21 cellular contexts compared by ENCODE assay signal in genomic region chr11:100712618-100713017, GRCh38. TPM values are rescaled to one million over a fixed set of nuclear protein-coding genes. Genes with fewer than 3 reads are reported as not detected.
DNase-seq lines count a peak whose midpoint lies in the region; ATAC-seq, FAIRE-seq and TF ChIP-seq lines count a peak whose summit lies in the region.
"Had no signal": no experiment of that assay in that cellular context is flagged by ENCODE, and none has a peak within 500 bp of the region (broad histone marks: within the 10 kb centered on the region; RNA-seq: fewer than 3 reads in every experiment).

No MANE protein-coding gene starts in this region.

- no peak overlapping the region for H2AFZ ChIP-seq in KMS-11 (ENCODE audit: low read depth)

- H3K4me2 ChIP-seq in KMS-11 = peak overlapping the region; percentile 6; the same call in 1 of the 2 replicates

- H3K79me2 ChIP-seq in KMS-11 (ENCODE audit: insufficient read depth, low read depth) = no peaks in the 10 kb centered on the region

- H3K27ac ChIP-seq in KMS-11 = no peak overlapping the region
- H3K27ac ChIP-seq in adrenal gland = no peak overlapping the region
- H3K27ac ChIP-seq: C4-2B, RWPE1 had no signal

- TF ChIP-seq CTCF in KMS-11 (conservative IDR thresholded peaks at IDR 0.05; ENCODE audit: low read depth, low read length) (no peak), adrenal gland (IDR thresholded peaks at IDR 0.05) (no peak)

- H3K9me3 ChIP-seq in adrenal gland (replicated peaks in 1 of 3) = no peaks in the 10 kb centered on the region

- no peaks in the 10 kb centered on the region for H3K27me3 ChIP-seq in KMS-11 (ENCODE audit: insufficient read depth, low read depth)
- no peaks in the 10 kb centered on the region for H3K27me3 ChIP-seq in adrenal gland

- FAIRE-seq in GM12892 (lab: Jason Lieb, UNC) (peak; percentile 57), islet of Langerhans (lab: Jason Lieb, UNC) (peak; percentile 88)
- FAIRE-seq: HTR-8/SVneo had no signal

- H3K4me3 ChIP-seq in KMS-11 (IDR thresholded peaks at IDR 0.05; ENCODE audit: insufficient read depth, low read depth, low read length) = no peak overlapping the region
- H3K4me3 ChIP-seq in adrenal gland = no peak overlapping the region

- intact Hi-C loops in adrenal gland (cut with DNase I) = no loop called here

- H3K9ac ChIP-seq in KMS-11 = no peak overlapping the region

- TF ChIP-seq POLR2A in GM12892 (IDR thresholded peaks at IDR 0.05; ENCODE audit: low read depth, low read length) = no peak
- no peak for TF ChIP-seq POLR2A in adrenal gland (IDR thresholded peaks at IDR 0.05)

- H3K4me1 ChIP-seq in KMS-11 (ENCODE audit: low read depth, poor library complexity, severe bottlenecking) = peaks cover 25% of the 10 kb centered on the region
- H3K4me1 ChIP-seq in adrenal gland (replicated peaks in 1 of 2) = peaks cover 0 to 8% of the 10 kb centered on the region in 2 donors

- H3K36me3 ChIP-seq in KMS-11 (ENCODE audit: insufficient read depth) (no peaks in the 10 kb centered on the region), adrenal gland (replicated peaks in 1 of 2) (no peaks in the 10 kb centered on the region)

- WGBS in adrenal gland, 4 donors = 88 to 96% (median 90%) methylated on average over 4 of the region's 4 CpGs

- ATAC-seq in GM21737 (IDR thresholded peaks at IDR 0.05; ENCODE audit: unreplicated experiment) = no peak
- ATAC-seq: PC-3, SK-N-SH treated with all-trans-retinoic acid at 6 μM for 48 hours had no signal

- H4K20me1 ChIP-seq in KMS-11 (ENCODE audit: insufficient read depth) = no peaks in the 10 kb centered on the region

- DNase-seq in GM12892 (ENCODE audit: insufficient read length) = no peak
- DNase-seq in mucosa of gallbladder (ENCODE audit: low spot score) = peak; percentile 44
- DNase-seq in NCI-H2227 treated with DMSO at 0.1 percent for 48 hours (lab: John Stamatoyannopoulos, UW) = no peak
- DNase-seq in adrenal gland = no peak
- DNase-seq: AML-193, DMS79, H7, MM.1S, NCI-H1092, NCI-H1436 treated with DMSO at 0.1 percent for 48 hours, NCI-H2029, NCI-H446 treated with DMSO at 0.1 percent for 48 hours, PC-3, SIG-M5 had no signal

RNA-seq across cellular contexts. Expression of gene ARHGAP42, which starts 25.5 kb away (rescaled TPM):
- 1.3 TPM for polyA plus RNA-seq in GM12892 (2012; ENCODE audit: missing spikeins)
- total RNA-seq in mucosa of gallbladder = 25.1 TPM
- total RNA-seq in adrenal gland = 10 to 100 TPM in 6 of 8 donors, 1 to 10 TPM in 2; 6.8 to 23.2 (median 12.4) TPM
- polyA plus RNA-seq in adrenal gland = 1 to 10 TPM; 2.5 to 6.7 (median 3.0) TPM
